25 cellular contexts compared by ENCODE assay signal in genomic region chr12:73817161-73817560, GRCh38.
"Had no signal": no experiment of that assay in that cellular context is flagged by ENCODE, and none has a peak within 500 bp of the region (broad histone marks: within the 10 kb centered on the region; RNA-seq: fewer than 3 reads in every experiment).

No MANE protein-coding gene starts in this region.

- H3K27me3 ChIP-seq: dorsolateral prefrontal cortex, esophagus muscularis mucosa, foreskin keratinocyte, gastroesophageal sphincter, heart left ventricle, hepatocyte, left lung had no signal

- H3K27ac ChIP-seq: coronary artery, dorsolateral prefrontal cortex, esophagus muscularis mucosa, foreskin keratinocyte, gastroesophageal sphincter, heart left ventricle, hepatocyte, left lung, lower lobe of right lung had no signal

- FAIRE-seq: endothelial cell of umbilical vein, kidney had no signal

- H3K9me3 ChIP-seq: esophagus muscularis mucosa, gastroesophageal sphincter, heart left ventricle, left lung, lower lobe of right lung, mucosa of descending colon had no signal

- H3K4me3 Mint-ChIP-seq: immature natural killer cell; mesothelial cell of epicardium; naive B cell; naive thymus-derived CD8-positive, alpha-beta T cell had no signal

- H3K4me1 Mint-ChIP-seq: immature natural killer cell; naive B cell; naive thymus-derived CD8-positive, alpha-beta T cell had no signal

- H3K27me3 Mint-ChIP-seq: naive B cell; naive thymus-derived CD8-positive, alpha-beta T cell had no signal

- H2AFZ ChIP-seq: hepatocyte had no signal

- H3K4me1 ChIP-seq: esophagus muscularis mucosa, foreskin keratinocyte, gastroesophageal sphincter, heart left ventricle, left lung, lower lobe of right lung had no signal

- H3K36me3 ChIP-seq: esophagus muscularis mucosa, gastroesophageal sphincter, heart left ventricle, left lung, lower lobe of right lung had no signal

- H3K79me2 ChIP-seq: hepatocyte had no signal

- DNase-seq: dermis blood vessel endothelial cell; dorsolateral prefrontal cortex; effector CD4-positive, alpha-beta T cell; effector memory CD4-positive, alpha-beta T cell; foreskin keratinocyte; heart left ventricle; hypothalamus; immature natural killer cell; islet precursor cell; kidney; kidney glomerular epithelial cell; left colon; left lung; left ventricle myocardium superior; lower lobe of right lung; mesenchymal stem cell; mucosa of descending colon; naive B cell; naive thymus-derived CD8-positive, alpha-beta T cell had no signal

- ATAC-seq: foreskin keratinocyte; gastroesophageal sphincter; heart left ventricle; left colon; left lung; left ventricle myocardium superior; lower lobe of right lung; mucosa of descending colon; naive thymus-derived CD8-positive, alpha-beta T cell had no signal

- H3K36me3 Mint-ChIP-seq: mesothelial cell of epicardium; naive B cell; naive thymus-derived CD8-positive, alpha-beta T cell had no signal

- H3K4me2 ChIP-seq: hepatocyte had no signal

- H3K27ac Mint-ChIP-seq: immature natural killer cell; mesothelial cell of epicardium; naive B cell; naive thymus-derived CD8-positive, alpha-beta T cell had no signal

- H3K4me3 ChIP-seq: coronary artery, dorsolateral prefrontal cortex, esophagus muscularis mucosa, gastroesophageal sphincter, heart left ventricle, hepatocyte, left lung, lower lobe of right lung, mucosa of descending colon had no signal
